In the genomic region with DNA sequence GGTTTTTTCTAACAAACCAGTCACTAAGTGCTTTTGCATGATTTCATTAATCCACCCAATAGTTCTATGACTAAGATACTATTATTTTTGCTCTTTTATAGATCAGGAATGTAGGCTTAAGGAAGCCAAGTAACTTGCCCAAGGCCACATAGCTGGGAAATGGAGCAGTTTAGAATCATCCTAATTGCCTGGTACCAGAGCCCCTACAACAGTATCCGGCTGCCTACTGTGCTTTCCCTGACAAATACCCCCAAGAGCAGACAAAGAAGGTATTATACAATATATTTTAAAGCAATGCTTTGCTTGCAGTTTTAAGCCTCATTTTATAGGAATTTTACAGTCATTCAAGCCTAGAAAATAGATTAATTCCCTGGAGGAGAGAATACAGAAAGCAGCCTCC, we compare ENCODE assay signal across 1 cellular context.
TF ChIP-seq lines count a peak whose summit lies in the region.

No MANE protein-coding gene starts in this region.

TF ChIP-seq in SK-N-SH treated with all-trans-retinoic acid at 6 μM for 48 hours, 23 proteins besides CTCF, POLR2A, EP300 and RAD21 (continued from another document):
- TF ChIP-seq, protein P1, sequence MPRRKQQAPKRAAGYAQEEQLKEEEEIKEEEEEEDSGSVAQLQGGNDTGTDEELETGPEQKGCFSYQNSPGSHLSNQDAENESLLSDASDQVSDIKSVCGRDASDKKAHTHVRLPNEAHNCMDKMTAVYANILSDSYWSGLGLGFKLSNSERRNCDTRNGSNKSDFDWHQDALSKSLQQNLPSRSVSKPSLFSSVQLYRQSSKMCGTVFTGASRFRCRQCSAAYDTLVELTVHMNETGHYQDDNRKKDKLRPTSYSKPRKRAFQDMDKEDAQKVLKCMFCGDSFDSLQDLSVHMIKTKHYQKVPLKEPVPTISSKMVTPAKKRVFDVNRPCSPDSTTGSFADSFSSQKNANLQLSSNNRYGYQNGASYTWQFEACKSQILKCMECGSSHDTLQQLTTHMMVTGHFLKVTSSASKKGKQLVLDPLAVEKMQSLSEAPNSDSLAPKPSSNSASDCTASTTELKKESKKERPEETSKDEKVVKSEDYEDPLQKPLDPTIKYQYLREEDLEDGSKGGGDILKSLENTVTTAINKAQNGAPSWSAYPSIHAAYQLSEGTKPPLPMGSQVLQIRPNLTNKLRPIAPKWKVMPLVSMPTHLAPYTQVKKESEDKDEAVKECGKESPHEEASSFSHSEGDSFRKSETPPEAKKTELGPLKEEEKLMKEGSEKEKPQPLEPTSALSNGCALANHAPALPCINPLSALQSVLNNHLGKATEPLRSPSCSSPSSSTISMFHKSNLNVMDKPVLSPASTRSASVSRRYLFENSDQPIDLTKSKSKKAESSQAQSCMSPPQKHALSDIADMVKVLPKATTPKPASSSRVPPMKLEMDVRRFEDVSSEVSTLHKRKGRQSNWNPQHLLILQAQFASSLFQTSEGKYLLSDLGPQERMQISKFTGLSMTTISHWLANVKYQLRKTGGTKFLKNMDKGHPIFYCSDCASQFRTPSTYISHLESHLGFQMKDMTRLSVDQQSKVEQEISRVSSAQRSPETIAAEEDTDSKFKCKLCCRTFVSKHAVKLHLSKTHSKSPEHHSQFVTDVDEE (CRISPR knock-in tag; IDR thresholded peaks at IDR 0.05): no peak
- TF ChIP-seq ZNF70 (CRISPR knock-in tag; IDR thresholded peaks at IDR 0.05): no peak
- no peak for TF ChIP-seq ZFP30 (CRISPR knock-in tag; IDR thresholded peaks at IDR 0.05)
- TF ChIP-seq ESRRG (CRISPR knock-in tag; IDR thresholded peaks at IDR 0.05): no peak
